24 cellular contexts compared by ENCODE assay signal in the genomic region with DNA sequence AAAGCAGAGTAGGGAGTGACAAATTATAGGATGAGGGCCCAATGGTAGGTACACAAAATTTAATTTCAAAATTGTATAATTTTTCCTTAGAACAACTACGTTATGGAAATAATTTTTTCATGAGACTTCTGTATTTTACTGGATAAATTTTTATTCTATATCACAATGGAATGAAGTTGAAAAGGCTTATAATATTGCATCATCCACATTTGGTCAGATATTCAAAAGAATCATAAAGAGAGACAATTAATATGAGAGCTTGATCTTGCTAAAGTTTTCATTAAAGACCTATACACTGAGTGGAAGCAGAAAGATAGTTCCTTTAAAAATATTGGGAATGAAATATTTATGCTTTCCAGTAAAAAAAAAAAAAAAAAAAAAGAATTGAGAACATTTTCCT.
DNase-seq lines count a peak whose midpoint lies in the region; ATAC-seq, FAIRE-seq and TF ChIP-seq lines count a peak whose summit lies in the region.
"Had no signal": no experiment of that assay in that cellular context is flagged by ENCODE, and none has a peak within 500 bp of the region (broad histone marks: within the 10 kb centered on the region; RNA-seq: fewer than 3 reads in every experiment).

No MANE protein-coding gene starts in this region.

- H3K9ac ChIP-seq in IMR-90 (ENCODE audit: low read depth, low read length) (no peak overlapping the region), astrocyte (ENCODE audit: low read length) (no peak overlapping the region)
- H3K9ac ChIP-seq: BLaER1 treated with 17β-estradiol and CSF1 and Interleukin-3, amounts not matched to agents 10 nM and 100 nM; GM23248 had no signal

- H3K27me3 Mint-ChIP-seq in activated T-cell treated with anti-CD3 and anti-CD28 coated beads, Interleukin-2, amount 50 U/mL, for 72 hours (ENCODE audit: low read depth), result no peaks in the 10 kb centered on the region
- H3K27me3 Mint-ChIP-seq in astrocyte (ENCODE audit: low read depth, unreplicated experiment), result no peaks in the 10 kb centered on the region
- no peaks in the 10 kb centered on the region for H3K27me3 Mint-ChIP-seq in effector memory CD8-positive, alpha-beta T cell
- H3K27me3 Mint-ChIP-seq: CD4-positive, alpha-beta T cell; CD8-positive, alpha-beta memory T cell had no signal

- no peak overlapping the region for H2AK5ac ChIP-seq in IMR-90 (ENCODE audit: low read depth, low read length)

- no peak overlapping the region for H3K14ac ChIP-seq in IMR-90 (replicated peaks; ENCODE audit: low read depth, low read length)

- TF ChIP-seq CTCF in IMR-90 (conservative IDR thresholded peaks at IDR 0.05; ENCODE audit: low read depth, low read length), result no peak
- no peak for TF ChIP-seq CTCF in astrocyte (IDR thresholded peaks at IDR 0.05; ENCODE audit: insufficient read depth, low read depth, low read length)

- H3K27ac ChIP-seq in IMR-90 (ENCODE audit: insufficient read depth, low read length), result no peak overlapping the region
- no peak overlapping the region for H3K27ac ChIP-seq in astrocyte (ENCODE audit: low read depth, low read length)
- H3K27ac ChIP-seq: 22Rv1; BLaER1 treated with 17β-estradiol and CSF1 and Interleukin-3, amounts not matched to agents 10 nM and 100 nM; GM23248 had no signal

- H3K9me3 Mint-ChIP-seq in activated T-cell treated with anti-CD3 and anti-CD28 coated beads, Interleukin-2, amount 50 U/mL, for 72 hours, result no peaks in the 10 kb centered on the region
- H3K9me3 Mint-ChIP-seq in astrocyte (ENCODE audit: unreplicated experiment), result no peaks in the 10 kb centered on the region
- H3K9me3 Mint-ChIP-seq in effector memory CD8-positive, alpha-beta T cell, result no peaks in the 10 kb centered on the region
- H3K9me3 Mint-ChIP-seq: CD14-positive monocyte; CD4-positive, alpha-beta T cell; CD8-positive, alpha-beta memory T cell; HFFc6 had no signal

- 0 out of 4 replicates have a peak, but pooled peaks cover 0 to 3% of the 10 kb centered on the region in 2 experiments for H3K79me1 ChIP-seq in IMR-90 (ENCODE audit: low read depth in 1 of 2, low read length in 2 of 2)

- TF ChIP-seq POLR2A in IMR-90 (IDR thresholded peaks at IDR 0.05; ENCODE audit: low read depth, low read length), result no peak

- no peaks in the 10 kb centered on the region for H3K9me3 ChIP-seq in IMR-90 (ENCODE audit: control insufficient read depth, insufficient read depth, low read length)
- H3K9me3 ChIP-seq in astrocyte (ENCODE audit: insufficient read depth, low read depth, low read length), result no peaks in the 10 kb centered on the region
- H3K9me3 ChIP-seq: BE2C; BLaER1 treated with 17β-estradiol and CSF1 and Interleukin-3, amounts not matched to agents 10 nM and 100 nM; HAP-1 had no signal

- in situ Hi-C loops in IMR-90 (cut with MboI; ENCODE audit: low sequenced_read_pairs), result no loop called here

- H3K4ac ChIP-seq in IMR-90 (ENCODE audit: low read depth, low read length), result no peak overlapping the region

- H3K4me3 Mint-ChIP-seq in activated T-cell treated with anti-CD3 and anti-CD28 coated beads, Interleukin-2, amount 50 U/mL, for 72 hours, result no peak overlapping the region
- H3K4me3 Mint-ChIP-seq in astrocyte (ENCODE audit: unreplicated experiment), result no peak overlapping the region
- no peak overlapping the region for H3K4me3 Mint-ChIP-seq in effector memory CD8-positive, alpha-beta T cell
- H3K4me3 Mint-ChIP-seq: CD14-positive monocyte; CD4-positive, alpha-beta T cell; CD8-positive, alpha-beta memory T cell; HFFc6 had no signal

- no peak overlapping the region for H3K56ac ChIP-seq in IMR-90 (ENCODE audit: extremely low read depth, insufficient read depth, low read length)

- no peak for ATAC-seq in activated T-cell treated with anti-CD3 and anti-CD28 coated beads, Interleukin-2, amount 50 U/mL, for 72 hours (replicated peaks in 1 of 2)
- ATAC-seq in IMR-90 (ENCODE audit: low read depth), result no peak
- ATAC-seq in effector memory CD8-positive, alpha-beta T cell (replicated peaks), result no peak
- ATAC-seq: GM12878 had no signal

- H3K36me3 ChIP-seq in IMR-90 (ENCODE audit: control insufficient read depth, insufficient read depth, low read length), result no peaks in the 10 kb centered on the region
- H3K36me3 ChIP-seq in astrocyte (ENCODE audit: insufficient read depth, low read length), result no peaks in the 10 kb centered on the region
- H3K36me3 ChIP-seq: BE2C, HAP-1 had no signal

- no peak for DNase-seq in activated T-cell treated with anti-CD3 and anti-CD28 coated beads, Interleukin-2, amount 50 U/mL, for 72 hours
- no peak for DNase-seq in activated T-cell treated with anti-CD3 and anti-CD28 coated beads, Interleukin-2, amount 50 U/mL, for 48 hours
- no peak for DNase-seq in IMR-90
- no peak for DNase-seq in astrocyte (ENCODE audit: low read depth)
- no peak for DNase-seq in effector memory CD8-positive, alpha-beta T cell
- DNase-seq in medulla oblongata (ENCODE audit: extremely low spot score), result no peak
- DNase-seq: AML-193; BE2C; CD4-positive, alpha-beta T cell; CD8-positive, alpha-beta memory T cell; DMS 273 treated with DMSO at 0.1 percent for 48 hours; DMS79; EL; GDM1; GM23248; HFFc6 had no signal

- H3K9me1 ChIP-seq in IMR-90 (ENCODE audit: insufficient read depth, low read length), result 0 out of 2 replicates have a peak, but pooled peaks cover 10% of the 10 kb centered on the region

- H2BK20ac ChIP-seq in IMR-90 (ENCODE audit: low read depth, low read length), result no peak overlapping the region

- no TSS peak for BruUV-seq in IMR-90 (replicated peaks; lab: Mats Ljungman, UMichigan)

- no peak overlapping the region for H4K91ac ChIP-seq in IMR-90 (ENCODE audit: insufficient read depth, low read depth, low read length)

- no CpG with 5 or more reads among the region's 1 CpG for WGBS in IMR-90 (ENCODE audit: extremely low coverage in 2 of 2, insufficient read length in 1 of 2), 2 experiments

- H2BK120ac ChIP-seq in IMR-90 (ENCODE audit: low read depth, low read length), result no peak overlapping the region

- dilution Hi-C loops in IMR-90 (cut with HindIII; ENCODE audit: low sequenced_read_pairs, unreplicated experiment), result no loop called here

- H3K36me3 Mint-ChIP-seq in activated T-cell treated with anti-CD3 and anti-CD28 coated beads, Interleukin-2, amount 50 U/mL, for 72 hours (ENCODE audit: insufficient read depth in 2 of 2), result peaks cover 0 to 1% of the 10 kb centered on the region in 2 donors
- H3K36me3 Mint-ChIP-seq in astrocyte (ENCODE audit: low read depth, unreplicated experiment), result no peaks in the 10 kb centered on the region
- H3K36me3 Mint-ChIP-seq in effector memory CD8-positive, alpha-beta T cell (ENCODE audit: insufficient read depth), result peaks cover 2% of the 10 kb centered on the region

- CTCF ChIA-PET in IMR-90 (lab: Yijun Ruan, JAX), result interaction anchor here (0.6 to 1.1 kb wide), 3 partner anchors 16 to 263 kb away, joined by 3 to 6 read pairs (median 4); no protein-coding TSS in a partner anchor

- no peak overlapping the region for H3K18ac ChIP-seq in IMR-90 (ENCODE audit: low read depth, low read length)

- no peak overlapping the region for H4K8ac ChIP-seq in IMR-90 (ENCODE audit: low read depth in 2 of 2, low read length in 2 of 2)

- H2AFZ ChIP-seq in IMR-90 (replicated peaks; ENCODE audit: low read length, poor library complexity) (no peak overlapping the region), astrocyte (ENCODE audit: low read depth, low read length) (no peak overlapping the region)
- H2AFZ ChIP-seq: GM23248 had no signal

- no peak for TF ChIP-seq RAD21 in IMR-90 (IDR thresholded peaks at IDR 0.05; ENCODE audit: low read length)

- POLR2A ChIA-PET in IMR-90 (lab: Charles Lee; ENCODE audit: unreplicated experiment), result no interaction called here

- intact Hi-C loops in IMR-90 (cut with micrococcal nuclease), result loop anchor here (1.0 kb wide), 1 partner anchor 20 kb away; no protein-coding TSS in a partner anchor

- H2AK9ac ChIP-seq in IMR-90 (replicated peaks; ENCODE audit: low read depth, low read length, poor library complexity), result no peak overlapping the region

- H3K4me1 Mint-ChIP-seq in activated T-cell treated with anti-CD3 and anti-CD28 coated beads, Interleukin-2, amount 50 U/mL, for 72 hours (ENCODE audit: low read depth), result peaks cover 34% of the 10 kb centered on the region
- H3K4me1 Mint-ChIP-seq in astrocyte (ENCODE audit: low read depth, unreplicated experiment), result peaks cover 22% of the 10 kb centered on the region
- H3K4me1 Mint-ChIP-seq in effector memory CD8-positive, alpha-beta T cell (ENCODE audit: low read depth in 2 of 2), result peaks cover 25 to 37% of the 10 kb centered on the region in 2 donors

- H4K20me1 ChIP-seq in IMR-90 (ENCODE audit: insufficient read depth, low read length) (no peaks in the 10 kb centered on the region), astrocyte (ENCODE audit: insufficient read depth, low read length) (no peaks in the 10 kb centered on the region)
- H4K20me1 ChIP-seq: BLaER1 treated with 17β-estradiol and CSF1 and Interleukin-3, amounts not matched to agents 10 nM and 100 nM had no signal

- no peak overlapping the region for H4K5ac ChIP-seq in IMR-90 (ENCODE audit: low read depth, low read length)

- H2BK15ac ChIP-seq in IMR-90 (ENCODE audit: low read depth, low read length), result no peak overlapping the region

- H3K27me3 ChIP-seq in IMR-90 (ENCODE audit: control insufficient read depth, insufficient read depth, low read length) (no peaks in the 10 kb centered on the region), astrocyte (ENCODE audit: insufficient read depth, low read length) (no peaks in the 10 kb centered on the region)
- H3K27me3 ChIP-seq: BE2C; BLaER1 treated with 17β-estradiol and CSF1 and Interleukin-3, amounts not matched to agents 10 nM and 100 nM had no signal

- no peak overlapping the region for H2BK5ac ChIP-seq in IMR-90 (ENCODE audit: low read depth, low read length, poor library complexity, severe bottlenecking)

- FAIRE-seq in astrocyte (lab: Jason Lieb, UNC), result no peak
- FAIRE-seq: A204.1, D721Med, GM12878, GM19239 had no signal

- no peak overlapping the region for H3K4me2 ChIP-seq in IMR-90 (ENCODE audit: low read depth, low read length)
- no peak overlapping the region for H3K4me2 ChIP-seq in astrocyte (ENCODE audit: low read length)
- H3K4me2 ChIP-seq: BLaER1 treated with 17β-estradiol and CSF1 and Interleukin-3, amounts not matched to agents 10 nM and 100 nM had no signal

- peak overlapping the region; percentile 22 for H3K27ac Mint-ChIP-seq in activated T-cell treated with anti-CD3 and anti-CD28 coated beads, Interleukin-2, amount 50 U/mL, for 72 hours
- H3K27ac Mint-ChIP-seq in astrocyte (ENCODE audit: unreplicated experiment), result peak overlapping the region; percentile 29
- no peak overlapping the region for H3K27ac Mint-ChIP-seq in effector memory CD8-positive, alpha-beta T cell
- H3K27ac Mint-ChIP-seq: CD14-positive monocyte; CD4-positive, alpha-beta T cell; CD8-positive, alpha-beta memory T cell; HFFc6 had no signal

- H3K4me1 ChIP-seq in IMR-90 (ENCODE audit: control insufficient read depth, insufficient read depth, low read length), result peaks cover 4% of the 10 kb centered on the region; the same call in 1 of the 2 replicates
- H3K4me1 ChIP-seq in astrocyte (ENCODE audit: insufficient read depth, low read length), result peaks cover 15% of the 10 kb centered on the region
- H3K4me1 ChIP-seq: BE2C, HAP-1 had no signal

- no peaks in the 10 kb centered on the region for H3K79me2 ChIP-seq in astrocyte (ENCODE audit: insufficient read depth, low read length)

- H3K4me3 ChIP-seq in IMR-90 (ENCODE audit: insufficient read depth, low read depth, low read length) (no peak overlapping the region), astrocyte (ENCODE audit: insufficient read depth, low read depth, low read length) (no peak overlapping the region)
- H3K4me3 ChIP-seq: BLaER1 treated with 17β-estradiol and CSF1 and Interleukin-3, amounts not matched to agents 10 nM and 100 nM; GM12878; GM23248; HAP-1 had no signal

- no peak overlapping the region for H3K23ac ChIP-seq in IMR-90 (ENCODE audit: low read depth, low read length)

Comparison
In these comparisons a context has a peak if more than half of its experiments do, and no peak if none do; other contexts are left out.
1. H3K27ac Mint-ChIP-seq: peak in activated T-cell treated with anti-CD3 and anti-CD28 coated beads, Interleukin-2, amount 50 U/mL, for 72 hours (single experiment) and astrocyte (single experiment); none in effector memory CD8-positive, alpha-beta T cell (0 of 2).